Comparison of ENCODE assay signal across 13 cellular contexts in the genomic region with DNA sequence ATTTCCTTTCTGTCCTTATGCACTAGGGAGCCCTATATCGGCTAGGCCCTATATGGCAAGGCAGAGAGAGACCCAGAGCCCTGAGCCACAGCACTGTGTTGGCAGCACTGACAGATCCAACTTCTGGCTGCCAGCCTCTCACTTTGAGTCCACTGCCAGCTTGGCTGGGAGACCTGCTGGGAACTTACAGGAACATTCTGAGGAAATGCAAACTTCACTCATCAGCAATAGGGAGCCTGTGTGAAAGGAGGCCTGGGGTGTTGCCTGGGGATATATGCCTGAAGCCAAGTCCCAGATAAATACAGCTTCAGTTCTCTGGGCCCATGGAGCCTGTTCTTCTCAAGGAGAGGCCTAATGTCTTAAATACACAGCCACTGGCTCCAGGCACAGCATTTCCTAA.
DNase-seq lines count a peak whose midpoint lies in the region; ATAC-seq and TF ChIP-seq lines count a peak whose summit lies in the region.
"Had no signal": no experiment of that assay in that cellular context is flagged by ENCODE, and none has a peak within 500 bp of the region (broad histone marks: within the 10 kb centered on the region; RNA-seq: fewer than 3 reads in every experiment).

No MANE protein-coding gene starts in this region.

- peak; percentile 82 to 92 (median 89) for ATAC-seq in psoas muscle
- no peak for ATAC-seq in activated naive CD4-positive, alpha-beta T cell treated with anti-CD3 and anti-CD28 coated beads, Interleukin-2, amount 50 U/mL, for 72 hours
- ATAC-seq in HG03469 (IDR thresholded peaks at IDR 0.05; ENCODE audit: unreplicated experiment): no peak
- no peak for ATAC-seq in HG03442 (IDR thresholded peaks at IDR 0.05; ENCODE audit: unreplicated experiment)
- ATAC-seq: activated T-cell treated with anti-CD3 and anti-CD28 coated beads, Interleukin-2, amount 50 U/mL, for 4 hours; natural killer cell had no signal

- 16 to 58% (median 23%) methylated on average over 1 of the region's 1 CpG for WGBS in psoas muscle, 3 donors

- no peaks in the 10 kb centered on the region for H3K36me3 Mint-ChIP-seq in activated naive CD4-positive, alpha-beta T cell treated with anti-CD3 and anti-CD28 coated beads, Interleukin-2, amount 50 U/mL, for 72 hours
- H3K36me3 Mint-ChIP-seq: natural killer cell had no signal

- H3K27ac ChIP-seq in C4-2B (peak overlapping the region; percentile 88), caudate nucleus (ENCODE audit: low read depth, low read length) (peak overlapping the region; percentile 76), psoas muscle (peak overlapping the region; percentile 58)

- no peaks in the 10 kb centered on the region for H3K9me3 ChIP-seq in psoas muscle

- H3K36me3 ChIP-seq in psoas muscle (ENCODE audit: insufficient read depth in 1 of 2, low read depth in 1 of 2): no peaks in the 10 kb centered on the region

- H3K27ac Mint-ChIP-seq in activated naive CD4-positive, alpha-beta T cell treated with anti-CD3 and anti-CD28 coated beads, Interleukin-2, amount 50 U/mL, for 72 hours: no peak overlapping the region
- H3K27ac Mint-ChIP-seq: natural killer cell had no signal

- H3K27me3 ChIP-seq in psoas muscle (ENCODE audit: insufficient read depth in 3 of 3, low read length in 2 of 3): no peaks in the 10 kb centered on the region

- intact Hi-C loops in psoas muscle (cut with DNase I): no loop called here

- DNase-seq in caudate nucleus (lab: John Stamatoyannopoulos, UW) (peak in 40 of 61 donors; percentile 3 to 69 (median 22)), hypothalamus (lab: John Stamatoyannopoulos, UW) (peak in 33 of 51 donors; percentile 3 to 75 (median 36)), psoas muscle (peak; percentile 41 to 78)
- no peak for DNase-seq in activated T-cell treated with anti-CD3 and anti-CD28 coated beads, Interleukin-2, amount 50 U/mL, for 48 hours
- no peak for DNase-seq in activated naive CD4-positive, alpha-beta T cell treated with anti-CD3 and anti-CD28 coated beads, Interleukin-2, amount 50 U/mL, for 72 hours (ENCODE audit: low spot score in 2 of 2)
- DNase-seq: activated CD4-positive, alpha-beta T cell treated with anti-CD3 and anti-CD28 coated beads for 1 hour; activated T-cell treated with anti-CD3 and anti-CD28 coated beads, Interleukin-2, amount 50 U/mL, for 4 hours; Calu3; effector memory CD4-positive, alpha-beta T cell; natural killer cell had no signal

- H3K4me1 ChIP-seq in psoas muscle: peaks cover 26% of the 10 kb centered on the region

- no peak overlapping the region for H3K4me3 ChIP-seq in psoas muscle

- H3K9me3 Mint-ChIP-seq in activated naive CD4-positive, alpha-beta T cell treated with anti-CD3 and anti-CD28 coated beads, Interleukin-2, amount 50 U/mL, for 72 hours: no peaks in the 10 kb centered on the region
- H3K9me3 Mint-ChIP-seq: activated T-cell treated with anti-CD3 and anti-CD28 coated beads, Interleukin-2, amount 50 U/mL, for 4 hours; natural killer cell had no signal

- TF ChIP-seq CTCF in C4-2B (conservative IDR thresholded peaks at IDR 0.05): no peak
- no peak for TF ChIP-seq CTCF in psoas muscle (IDR thresholded peaks at IDR 0.05)

Comparison
In these comparisons a context has a peak if more than half of its experiments do, and no peak if none do; other contexts are left out.
1. DNase-seq: peak in caudate nucleus (40 of 61), hypothalamus (33 of 51) and psoas muscle (2 of 2); none in activated T-cell treated with anti-CD3 and anti-CD28 coated beads, Interleukin-2, amount 50 U/mL, for 48 hours (0 of 2) and activated naive CD4-positive, alpha-beta T cell treated with anti-CD3 and anti-CD28 coated beads, Interleukin-2, amount 50 U/mL, for 72 hours (0 of 2).
2. ATAC-seq: peak in psoas muscle (4 of 4); none in activated naive CD4-positive, alpha-beta T cell treated with anti-CD3 and anti-CD28 coated beads, Interleukin-2, amount 50 U/mL, for 72 hours (0 of 2), HG03469 (single experiment) and HG03442 (single experiment).
3. Peak in every context shown above with its lines, with median percentiles within 50 percentile points of each other: H3K27ac ChIP-seq.